Comparison of ENCODE assay signal across 1 cellular context in genomic region chr2:131105950-131106801, GRCh38.
TF ChIP-seq lines count a peak whose summit lies in the region.

No MANE protein-coding gene starts in this region.

TF ChIP-seq in HepG2, 621 proteins besides CTCF, POLR2A, EP300 and RAD21 (continued from another document and continues in another):
- TF ChIP-seq GTF2F1 (IDR thresholded peaks at IDR 0.05; ENCODE audit: low read length) (no peak), ZNF747 (CRISPR knock-in tag; IDR thresholded peaks at IDR 0.05; ENCODE audit: borderline replicate concordance) (peak; percentile 67; the same call in 1 of the 2 replicates), NFKBIZ (CRISPR knock-in tag; IDR thresholded peaks at IDR 0.05) (no peak), XRCC5 (optimal IDR thresholded peaks at IDR 0.05; ENCODE audit: low read length) (peak; percentile 60), TFAP4 (IDR thresholded peaks at IDR 0.05; ENCODE audit: borderline replicate concordance, low read depth) (peak; percentile 81), FOXA3 (CRISPR knock-in tag; IDR thresholded peaks at IDR 0.05) (peak; percentile 80), SIX1 (CRISPR knock-in tag; IDR thresholded peaks at IDR 0.05; ENCODE audit: borderline replicate concordance) (no peak), HMGXB3 (CRISPR knock-in tag; IDR thresholded peaks at IDR 0.05; ENCODE audit: borderline replicate concordance) (0 out of 2 replicates have a peak, but pooled peaks have one; percentile 50), CREM (IDR thresholded peaks at IDR 0.05) (peak; percentile 41; the same call in 1 of the 2 replicates), CREM (CRISPR knock-in tag; IDR thresholded peaks at IDR 0.05) (no peak), MEIS1 (CRISPR knock-in tag; IDR thresholded peaks at IDR 0.05; ENCODE audit: borderline replicate concordance) (peak; percentile 88; the same call in 1 of the 2 replicates), MED1 (CRISPR knock-in tag; IDR thresholded peaks at IDR 0.05) (peak; percentile 22; the same call in 1 of the 2 replicates), ZNF230 (CRISPR knock-in tag; IDR thresholded peaks at IDR 0.05) (0 out of 2 replicates have a peak, but pooled peaks have one; percentile 70), ZNF598 (CRISPR knock-in tag; IDR thresholded peaks at IDR 0.05; ENCODE audit: borderline replicate concordance) (no peak), CCAR2 (optimal IDR thresholded peaks at IDR 0.05; ENCODE audit: low read depth, low read length) (peak; percentile 59), ZFP1 (CRISPR knock-in tag; IDR thresholded peaks at IDR 0.05) (no peak), SALL1 (CRISPR knock-in tag; IDR thresholded peaks at IDR 0.05) (peak; percentile 87), LCORL (IDR thresholded peaks at IDR 0.05) (no peak), LCORL (CRISPR knock-in tag; IDR thresholded peaks at IDR 0.05) (peak; percentile 24; the same call in 1 of the 2 replicates), KMT2B (CRISPR knock-in tag; IDR thresholded peaks at IDR 0.05) (no peak; the same call in 1 of the 2 replicates), HNF4G (IDR thresholded peaks at IDR 0.05; ENCODE audit: borderline replicate concordance, low read depth, low read length) (peak; percentile 28; the same call in 1 of the 2 replicates), HNF4G (CRISPR knock-in tag; IDR thresholded peaks at IDR 0.05; ENCODE audit: borderline replicate concordance, low read depth) (no peak), ZNF574 (CRISPR knock-in tag; IDR thresholded peaks at IDR 0.05) (peak; percentile 62), SUZ12 (IDR thresholded peaks at IDR 0.05; ENCODE audit: low read depth, low read length) (no peak), TFDP1 (CRISPR knock-in tag; IDR thresholded peaks at IDR 0.05; ENCODE audit: borderline replicate concordance) (0 out of 2 replicates have a peak, but pooled peaks have one; percentile 12), ZFX (CRISPR knock-in tag; IDR thresholded peaks at IDR 0.05; ENCODE audit: low read depth) (peak; percentile 75), ZNF275 (CRISPR knock-in tag; IDR thresholded peaks at IDR 0.05; ENCODE audit: borderline replicate concordance) (no peak; the same call in 1 of the 2 replicates), ZNF83 (CRISPR knock-in tag; IDR thresholded peaks at IDR 0.05; ENCODE audit: borderline replicate concordance) (no peak), ZZZ3 (CRISPR knock-in tag; IDR thresholded peaks at IDR 0.05; ENCODE audit: borderline replicate concordance) (no peak), ZNF274 (CRISPR knock-in tag; IDR thresholded peaks at IDR 0.05) (no peak), KLF9 (CRISPR knock-in tag; IDR thresholded peaks at IDR 0.05; ENCODE audit: low read depth) (peak; percentile 97; the same call in 1 of the 2 replicates), ZNF451 (CRISPR knock-in tag; IDR thresholded peaks at IDR 0.05) (no peak), KLF16 (CRISPR knock-in tag; IDR thresholded peaks at IDR 0.05) (peak in 1 of 2 experiments; percentile 78; a peak in 2 of 4 replicates), IKZF5 (CRISPR knock-in tag; IDR thresholded peaks at IDR 0.05) (no peak), ZNF619 (CRISPR knock-in tag; IDR thresholded peaks at IDR 0.05) (no peak; the same call in 1 of the 2 replicates), THAP11 (CRISPR knock-in tag; IDR thresholded peaks at IDR 0.05) (peak; percentile 41; the same call in 1 of the 2 replicates), ZNF503 (CRISPR knock-in tag; IDR thresholded peaks at IDR 0.05) (no peak), ELF1 (CRISPR knock-in tag; IDR thresholded peaks at IDR 0.05) (peak; percentile 80), MAX (IDR thresholded peaks at IDR 0.05) (peak; percentile 21; the same call in 1 of the 2 replicates), ZNF792 (CRISPR knock-in tag; IDR thresholded peaks at IDR 0.05) (no peak), GFI1 (CRISPR knock-in tag; IDR thresholded peaks at IDR 0.05; ENCODE audit: borderline replicate concordance) (peak; percentile 55; the same call in 1 of the 2 replicates), NCOR1 (IDR thresholded peaks at IDR 0.05; ENCODE audit: borderline replicate concordance, low read length) (peak; percentile 45; the same call in 1 of the 2 replicates), HDAC2 (CRISPR knock-in tag; IDR thresholded peaks at IDR 0.05) (peak; percentile 78; the same call in 1 of the 2 replicates), TOPORS (CRISPR knock-in tag; IDR thresholded peaks at IDR 0.05) (no peak), ZNF12 (CRISPR knock-in tag; IDR thresholded peaks at IDR 0.05) (peak; percentile 36; the same call in 1 of the 2 replicates), MAZ (IDR thresholded peaks at IDR 0.05; ENCODE audit: borderline replicate concordance, low read depth, low read length) (no peak), MAZ (CRISPR knock-in tag; IDR thresholded peaks at IDR 0.05; ENCODE audit: low read depth) (peak; percentile 58; the same call in 1 of the 2 replicates), SP4 (CRISPR knock-in tag; IDR thresholded peaks at IDR 0.05) (0 out of 2 replicates have a peak, but pooled peaks have one; percentile 30), KLF12 (CRISPR knock-in tag; IDR thresholded peaks at IDR 0.05; ENCODE audit: borderline replicate concordance) (no peak), U2AF1 (optimal IDR thresholded peaks at IDR 0.05; ENCODE audit: low read depth, low read length) (no peak), ZNF263 (CRISPR knock-in tag; IDR thresholded peaks at IDR 0.05) (peak; percentile 96), DPF2 (CRISPR knock-in tag; IDR thresholded peaks at IDR 0.05; ENCODE audit: borderline replicate concordance, low read depth) (0 out of 2 replicates have a peak, but pooled peaks have one; percentile 48), ZNF543 (CRISPR knock-in tag; IDR thresholded peaks at IDR 0.05) (peak; percentile 88; the same call in 1 of the 2 replicates), CCDC6 (CRISPR knock-in tag; IDR thresholded peaks at IDR 0.05) (peak; percentile 67), ZNF556 (CRISPR knock-in tag; IDR thresholded peaks at IDR 0.05; ENCODE audit: borderline replicate concordance) (0 out of 2 replicates have a peak, but pooled peaks have one; percentile 72), ZNF597 (CRISPR knock-in tag; IDR thresholded peaks at IDR 0.05) (no peak), ZNF678 (CRISPR knock-in tag; IDR thresholded peaks at IDR 0.05) (0 out of 2 replicates have a peak, but pooled peaks have one; percentile 43), PHF21A (CRISPR knock-in tag; IDR thresholded peaks at IDR 0.05) (peak; percentile 71), GTF3A (CRISPR knock-in tag; conservative IDR thresholded peaks at IDR 0.05) (0 out of 2 replicates have a peak, but pooled peaks have one; percentile 36), ZNF331 (CRISPR knock-in tag; IDR thresholded peaks at IDR 0.05) (peak; percentile 45; the same call in 1 of the 2 replicates)
